10 cellular contexts compared by ENCODE assay signal in genomic region chr11:76615950-76616349, GRCh38. TPM values are rescaled to one million over a fixed set of nuclear protein-coding genes. Genes with fewer than 3 reads are reported as not detected.
A peak's percentile ranks its signal among the peaks of the same experiment; 100 is the strongest.
DNase-seq lines count a peak whose midpoint lies in the region; ATAC-seq and TF ChIP-seq lines count a peak whose summit lies in the region.
"Had no signal": no experiment of that assay in that cellular context is flagged by ENCODE, and none has a peak within 500 bp of the region (broad histone marks: within the 10 kb centered on the region; RNA-seq: fewer than 3 reads in every experiment).

No MANE protein-coding gene starts in this region.

- no peaks in the 10 kb centered on the region for H3K36me3 ChIP-seq in thyroid gland

- no peak for TF ChIP-seq POLR2A in thyroid gland (IDR thresholded peaks at IDR 0.05)

- H3K27ac ChIP-seq in layer of hippocampus (ENCODE audit: low read depth, low read length) (peak overlapping the region; percentile 52), thyroid gland (peak overlapping the region; percentile 36 to 61 (median 41))

- TF ChIP-seq CTCF in thyroid gland (IDR thresholded peaks at IDR 0.05) = no peak

- DNase-seq in NCI-H1694 (lab: John Stamatoyannopoulos, UW) (peak; percentile 52), cerebellum (ENCODE audit: low spot score) (peak; percentile 31), thyroid gland (no peak), NCI-H526 (lab: John Stamatoyannopoulos, UW) (no peak)
- no peak for DNase-seq in activated CD4-positive, alpha-beta T cell treated with anti-CD3 and anti-CD28 coated beads, Interleukin-2, amount 50 U/mL, for 48 hours
- DNase-seq: GDM1, MV-4-11, SHP77 treated with DMSO at 0.1 percent for 48 hours had no signal

- intact Hi-C loops in thyroid gland (cut with DNase I) = no loop called here

- no peak overlapping the region for H3K4me3 ChIP-seq in thyroid gland (replicated peaks in 1 of 3)

- ATAC-seq in HG02759 (IDR thresholded peaks at IDR 0.05; ENCODE audit: unreplicated experiment) = no peak

- peaks cover 0 to 30% of the 10 kb centered on the region in 2 donors for H3K4me1 ChIP-seq in thyroid gland

- H3K27me3 ChIP-seq in layer of hippocampus (ENCODE audit: control insufficient read depth, insufficient read depth, low read length) = no peaks in the 10 kb centered on the region
- no peaks in the 10 kb centered on the region for H3K27me3 ChIP-seq in thyroid gland

- WGBS in thyroid gland, 2 donors = 48 to 65% methylated on average over 4 of the region's 4 CpGs

- no peaks in the 10 kb centered on the region for H3K9me3 ChIP-seq in thyroid gland

RNA-seq across cellular contexts. Expression of gene LRRC32, which starts 54.6 kb away (rescaled TPM):
- total RNA-seq in cerebellum (3.6 TPM), thyroid gland (10 to 100 TPM; 15.6 to 42.5 (median 17.9) TPM)

Comparison
In these comparisons a context has a peak if more than half of its experiments do, and no peak if none do; other contexts are left out.
1. DNase-seq: peak in NCI-H1694 (single experiment) and cerebellum (single experiment); none in thyroid gland (0 of 2), activated CD4-positive, alpha-beta T cell treated with anti-CD3 and anti-CD28 coated beads, Interleukin-2, amount 50 U/mL, for 48 hours (0 of 2) and NCI-H526 (0 of 2).